Comparison of ENCODE assay signal across 1 cellular context in genomic region chrX:72142931-72143709, GRCh38.
TF ChIP-seq lines count a peak whose summit lies in the region.

No MANE protein-coding gene starts in this region.

TF ChIP-seq in neural cell, 6 proteins besides CTCF, POLR2A, EP300 and RAD21 (continued from another document):
- TF ChIP-seq SMC3 (conservative IDR thresholded peaks at IDR 0.05; ENCODE audit: poor library complexity) (no peak), POLR2AphosphoS5 (IDR thresholded peaks at IDR 0.05) (no peak)
